ENCODE assay signal across 1 cellular context in genomic region chr6:1477432-1478090, GRCh38.
TF ChIP-seq lines count a peak whose summit lies in the region.

No MANE protein-coding gene starts in this region.

TF ChIP-seq in IMR-90, 13 proteins besides CTCF, POLR2A, EP300 and RAD21:
- TF ChIP-seq MXI1 (IDR thresholded peaks at IDR 0.05; ENCODE audit: borderline replicate concordance, low read depth, low read length) (no peak), MAZ (IDR thresholded peaks at IDR 0.05; ENCODE audit: borderline replicate concordance, low read depth, low read length) (no peak), MAFK (IDR thresholded peaks at IDR 0.05; ENCODE audit: low read depth, low read length) (no peak), CEBPB (IDR thresholded peaks at IDR 0.05; ENCODE audit: low read depth, low read length) (peak; percentile 70), SMC3 (IDR thresholded peaks at IDR 0.05; ENCODE audit: low read depth, low read length) (no peak), CHD1 (IDR thresholded peaks at IDR 0.05; ENCODE audit: low read depth, low read length) (no peak), USF2 (IDR thresholded peaks at IDR 0.05; ENCODE audit: low read depth, low read length) (no peak)
- TF ChIP-seq, protein P1, sequence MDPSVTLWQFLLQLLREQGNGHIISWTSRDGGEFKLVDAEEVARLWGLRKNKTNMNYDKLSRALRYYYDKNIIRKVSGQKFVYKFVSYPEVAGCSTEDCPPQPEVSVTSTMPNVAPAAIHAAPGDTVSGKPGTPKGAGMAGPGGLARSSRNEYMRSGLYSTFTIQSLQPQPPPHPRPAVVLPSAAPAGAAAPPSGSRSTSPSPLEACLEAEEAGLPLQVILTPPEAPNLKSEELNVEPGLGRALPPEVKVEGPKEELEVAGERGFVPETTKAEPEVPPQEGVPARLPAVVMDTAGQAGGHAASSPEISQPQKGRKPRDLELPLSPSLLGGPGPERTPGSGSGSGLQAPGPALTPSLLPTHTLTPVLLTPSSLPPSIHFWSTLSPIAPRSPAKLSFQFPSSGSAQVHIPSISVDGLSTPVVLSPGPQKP (IDR thresholded peaks at IDR 0.05; ENCODE audit: borderline replicate concordance, low read depth, low read length), result no peak
TF ChIP-seq in IMR-90: peak in this region for 1.
